ENCODE assay signal across 8 cellular contexts in the genomic region with DNA sequence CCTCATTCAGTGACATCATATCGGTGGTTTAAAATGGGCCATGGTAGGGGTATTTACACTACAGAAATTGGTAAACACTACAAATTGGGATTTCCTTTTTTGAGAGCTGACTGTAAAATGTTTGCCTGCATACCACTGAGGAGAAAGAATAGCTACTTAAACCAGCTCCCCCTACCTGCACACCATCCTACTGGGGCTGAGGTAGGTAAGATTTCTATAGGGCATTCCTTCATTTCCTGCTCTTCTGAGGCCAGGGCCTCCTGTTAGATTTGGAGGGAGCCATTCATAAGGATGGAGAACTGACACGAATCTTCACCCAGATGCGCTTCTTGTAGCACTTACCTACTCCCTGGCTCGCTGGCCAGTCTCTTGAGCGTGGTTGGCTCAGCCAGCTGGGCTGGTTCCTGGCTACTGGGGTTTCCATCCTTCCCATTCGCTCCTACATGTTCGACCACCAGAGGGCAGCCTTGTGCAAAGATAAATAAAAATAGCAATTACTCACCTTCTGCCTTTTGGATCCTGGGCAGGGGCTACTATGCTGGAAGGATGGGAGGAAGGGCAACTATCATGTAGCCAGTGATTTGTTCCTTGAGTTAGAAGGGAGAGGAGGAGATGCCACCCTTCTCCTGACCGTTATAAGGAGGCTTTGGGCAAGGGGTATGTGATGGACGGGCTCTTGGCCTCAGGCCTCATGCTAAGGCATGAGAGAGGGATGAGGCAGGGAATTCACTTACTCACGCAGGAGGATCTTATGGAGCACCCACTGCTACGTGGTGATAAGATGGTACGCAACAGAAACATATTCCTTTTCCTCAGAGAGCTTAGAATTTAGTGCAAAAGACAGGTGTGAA.
DNase-seq lines count a peak whose midpoint lies in the region; ATAC-seq, FAIRE-seq and TF ChIP-seq lines count a peak whose summit lies in the region.

No MANE protein-coding gene starts in this region.

- peak; percentile 90 for FAIRE-seq in GM19239 (lab: Jason Lieb, UNC)

- H3K36me3 ChIP-seq in WERI-Rb-1, result no peaks in the 10 kb centered on the region

- TF ChIP-seq CTCF in 22Rv1 (IDR thresholded peaks at IDR 0.05), result peak; percentile 88
- peak; percentile 94 for TF ChIP-seq CTCF in WERI-Rb-1 (IDR thresholded peaks at IDR 0.05; ENCODE audit: low read depth, low read length)

- H3K27me3 ChIP-seq in WERI-Rb-1 (ENCODE audit: insufficient read depth, low read depth, severe bottlenecking), result no peaks in the 10 kb centered on the region

- H3K9me3 ChIP-seq in WERI-Rb-1 (ENCODE audit: severe bottlenecking), result no peaks in the 10 kb centered on the region

- H3K4me3 ChIP-seq in WERI-Rb-1 (ENCODE audit: low read depth, low read length), result no peak overlapping the region

- in situ Hi-C loops in T47D (cut with HindIII; ENCODE audit: low pct_unique_long_range_greater_than_20kb, low sequenced_read_pairs), result no loop called here

- DNase-seq in GM19239 (ENCODE audit: insufficient read length, low spot score), result peak; percentile 87
- DNase-seq in NCI-H2196 treated with DMSO at 0.1 percent for 48 hours (lab: John Stamatoyannopoulos, UW; ENCODE audit: unreplicated experiment), result peak; percentile 78
- DNase-seq in WERI-Rb-1, result peak; percentile 95
- DNase-seq in T47D (ENCODE audit: low read depth in 1 of 2, low spot score in 1 of 2), result peak; percentile 93 to 96
- peak; percentile 93 for DNase-seq in inferior parietal cortex (ENCODE audit: extremely low spot score)
- peak; percentile 59 to 83 (median 75) for DNase-seq in stimulated activated CD4-positive, alpha-beta T cell treated with anti-CD3 and anti-CD28 coated beads, Interleukin-12 subunit alpha, Interleukin-12 subunit beta, amount 100 ng/mL, for 48 hours (ENCODE audit: low read depth in 2 of 3, low spot score in 1 of 3)

- no peak overlapping the region for H3K27ac ChIP-seq in 22Rv1
- H3K27ac ChIP-seq in WERI-Rb-1, result no peak overlapping the region

- no peak for ATAC-seq in HG03280 (IDR thresholded peaks at IDR 0.05; ENCODE audit: unreplicated experiment)
